Comparison of ENCODE assay signal across 12 cellular contexts in the genomic region with DNA sequence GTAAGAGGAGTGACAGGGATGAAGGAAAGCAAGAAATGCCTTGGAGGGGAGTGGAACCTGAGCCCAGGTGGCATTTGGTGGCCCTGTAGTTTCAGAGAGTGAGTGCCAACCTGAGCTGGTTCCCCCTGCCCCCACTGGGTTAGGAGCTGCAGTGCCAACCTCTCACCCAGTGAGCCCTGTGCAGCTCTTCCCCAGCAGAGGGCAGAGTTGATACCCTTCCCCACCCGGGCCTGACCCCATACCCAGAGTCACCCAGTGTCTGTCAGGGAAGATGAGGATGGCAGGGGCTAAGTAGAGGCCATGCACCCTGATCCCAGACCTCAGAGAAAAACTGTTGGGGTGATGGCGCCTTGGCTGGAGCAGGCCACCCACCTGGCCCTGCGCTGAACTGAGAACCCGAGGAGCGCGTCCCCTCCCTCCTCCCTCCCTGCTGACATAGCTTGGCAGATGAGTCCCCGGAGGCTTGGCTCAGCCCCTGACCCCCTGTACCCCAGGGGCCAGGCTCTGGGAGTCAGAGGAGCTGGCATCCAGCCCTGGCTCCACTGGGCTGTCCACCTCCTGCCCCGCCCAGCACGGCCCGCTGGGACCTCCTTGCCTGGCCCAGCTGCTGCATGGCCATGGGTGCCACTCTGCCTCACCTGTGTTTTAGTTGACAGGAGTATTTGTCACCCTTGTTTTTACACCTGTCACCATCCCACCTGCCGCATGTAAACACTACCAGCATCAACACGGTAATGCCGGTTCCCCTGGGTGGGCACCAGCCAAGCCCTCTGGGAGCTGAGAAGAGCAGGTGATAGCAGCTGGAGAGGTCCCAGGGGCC.
A peak's percentile ranks its signal among the peaks of the same experiment; 100 is the strongest.
DNase-seq lines count a peak whose midpoint lies in the region; ATAC-seq and TF ChIP-seq lines count a peak whose summit lies in the region.
"Had no signal": no experiment of that assay in that cellular context is flagged by ENCODE, and none has a peak within 500 bp of the region (broad histone marks: within the 10 kb centered on the region; RNA-seq: fewer than 3 reads in every experiment).

No MANE protein-coding gene starts in this region.

- H3K36me3 Mint-ChIP-seq in glutamatergic neuron (ENCODE audit: unreplicated experiment), result peaks cover 7% of the 10 kb centered on the region
- H3K36me3 Mint-ChIP-seq: CD4-positive, CD25-positive, alpha-beta regulatory T cell had no signal

- TF ChIP-seq CTCF in 22Rv1 (IDR thresholded peaks at IDR 0.05) (peak; percentile 45), GM12874 (IDR thresholded peaks at IDR 0.05; ENCODE audit: insufficient read depth, low read depth, low read length) (peak; percentile 47), glutamatergic neuron (IDR thresholded peaks at IDR 0.05; ENCODE audit: partially characterized antibody, unreplicated experiment) (no peak), colonic mucosa (IDR thresholded peaks at IDR 0.05) (no peak)

- ATAC-seq in esophagus mucosa (peak; percentile 20), HG03521 (IDR thresholded peaks at IDR 0.05; ENCODE audit: unreplicated experiment) (no peak), GM21737 (IDR thresholded peaks at IDR 0.05; ENCODE audit: unreplicated experiment) (no peak)
- ATAC-seq: left colon had no signal

- no peak overlapping the region for H3K4me3 ChIP-seq in colonic mucosa

- H3K27ac Mint-ChIP-seq in glutamatergic neuron (ENCODE audit: unreplicated experiment), result no peak overlapping the region
- H3K27ac Mint-ChIP-seq: activated T-helper 17 cell treated with anti-CD3 and anti-CD28 coated beads, Interleukin-2, amount 50 U/mL, for 72 hours; CD4-positive, CD25-positive, alpha-beta regulatory T cell had no signal

- H3K27me3 ChIP-seq in colonic mucosa, result no peaks in the 10 kb centered on the region

- H3K27me3 Mint-ChIP-seq in glutamatergic neuron (ENCODE audit: unreplicated experiment), result peaks cover 4% of the 10 kb centered on the region
- H3K27me3 Mint-ChIP-seq: activated T-helper 17 cell treated with anti-CD3 and anti-CD28 coated beads, Interleukin-2, amount 50 U/mL, for 72 hours had no signal

- no peaks in the 10 kb centered on the region for H3K9me3 ChIP-seq in colonic mucosa

- H3K27ac ChIP-seq in 22Rv1 (no peak overlapping the region), colonic mucosa (no peak overlapping the region)

- intact Hi-C loops in colonic mucosa (cut with DNase I), result no loop called here

- H3K36me3 ChIP-seq in colonic mucosa, result no peaks in the 10 kb centered on the region

- DNase-seq in NCI-H345 (lab: John Stamatoyannopoulos, UW), result peak; percentile 92
- no peak for DNase-seq in glutamatergic neuron
- no peak for DNase-seq in colonic mucosa
- DNase-seq: effector CD8-positive, alpha-beta T cell; left colon had no signal

- H3K4me3 Mint-ChIP-seq in glutamatergic neuron (ENCODE audit: unreplicated experiment), result no peak overlapping the region
- H3K4me3 Mint-ChIP-seq: activated T-helper 17 cell treated with anti-CD3 and anti-CD28 coated beads, Interleukin-2, amount 50 U/mL, for 72 hours; CD4-positive, CD25-positive, alpha-beta regulatory T cell had no signal

- peaks cover 8% of the 10 kb centered on the region for H3K9me3 Mint-ChIP-seq in glutamatergic neuron (ENCODE audit: unreplicated experiment)
- H3K9me3 Mint-ChIP-seq: activated T-helper 17 cell treated with anti-CD3 and anti-CD28 coated beads, Interleukin-2, amount 50 U/mL, for 72 hours; CD4-positive, CD25-positive, alpha-beta regulatory T cell had no signal

- H3K4me1 ChIP-seq in colonic mucosa, result no peaks in the 10 kb centered on the region

- peaks cover 3% of the 10 kb centered on the region for H3K4me1 Mint-ChIP-seq in glutamatergic neuron (ENCODE audit: low read depth, unreplicated experiment)
- H3K4me1 Mint-ChIP-seq: CD4-positive, CD25-positive, alpha-beta regulatory T cell had no signal

- no peak overlapping the region for H3K9ac ChIP-seq in colonic mucosa (ENCODE audit: low read depth in 2 of 2, low read length in 2 of 2)

Comparison
In these comparisons a context has a peak if more than half of its experiments do, and no peak if none do; other contexts are left out.
1. CTCF ChIP-seq: peak in 22Rv1 (single experiment) and GM12874 (single experiment); none in glutamatergic neuron (single experiment) and colonic mucosa (single experiment).